Comparison of ENCODE assay signal across 8 cellular contexts in the genomic region with DNA sequence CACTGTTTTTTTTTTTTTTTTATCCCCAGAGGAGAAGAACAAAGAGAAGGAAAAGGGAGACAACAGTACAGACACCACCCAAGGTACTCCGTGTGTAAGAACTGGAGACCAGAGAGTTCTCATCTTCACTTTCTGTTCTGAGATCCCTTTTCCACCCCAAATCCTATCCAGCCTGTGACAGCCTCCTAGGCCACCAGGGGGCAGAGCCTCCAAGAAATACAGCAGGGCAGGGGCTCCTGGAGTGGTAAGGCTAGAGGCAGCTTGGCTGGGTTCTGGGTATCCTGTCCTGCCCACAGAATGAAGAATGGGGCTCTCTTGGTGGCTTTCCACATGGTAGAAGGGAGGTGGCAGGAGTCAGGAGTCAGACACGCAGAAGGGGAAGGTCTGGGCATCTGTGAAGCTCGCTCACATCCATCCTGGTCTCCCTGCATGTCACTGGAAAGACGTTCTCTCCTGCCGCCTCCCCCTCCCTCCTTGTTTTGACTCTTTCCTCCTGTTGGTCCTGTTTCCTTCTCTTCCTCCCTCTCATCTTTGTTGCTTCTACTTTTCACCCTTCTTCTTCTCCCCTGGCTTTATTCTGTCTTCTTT. TPM values are rescaled to one million over a fixed set of nuclear protein-coding genes. Genes with fewer than 3 reads are reported as not detected.
DNase-seq lines count a peak whose midpoint lies in the region; ATAC-seq and TF ChIP-seq lines count a peak whose summit lies in the region.

No MANE protein-coding gene starts in this region.

- no peaks in the 10 kb centered on the region for H3K9me3 Mint-ChIP-seq in Calu3 (ENCODE audit: low read depth, unreplicated experiment)
- no peaks in the 10 kb centered on the region for H3K9me3 Mint-ChIP-seq in activated naive CD4-positive, alpha-beta T cell treated with anti-CD3 and anti-CD28 coated beads for 36 hours

- BruUV-seq in Calu3 (replicated peaks; lab: Mats Ljungman, UMichigan), result no TSS peak

- intact Hi-C loops in Calu3 (cut with micrococcal nuclease; ENCODE audit: unreplicated experiment), result loop anchor here (2.0 kb wide), 1 partner anchor 497 kb away; no protein-coding TSS in a partner anchor
- intact Hi-C loops in activated naive CD4-positive, alpha-beta T cell treated with anti-CD3 and anti-CD28 coated beads for 36 hours (cut with micrococcal nuclease), result loop anchor here (1.0 to 2.0 kb wide), 3 partner anchors 46 to 497 kb away; no protein-coding TSS in a partner anchor
- intact Hi-C loops in left cardiac atrium (cut with DNase I), result no loop called here

- no peak overlapping the region for H3K27ac Mint-ChIP-seq in Calu3 (ENCODE audit: unreplicated experiment)
- H3K27ac Mint-ChIP-seq in activated naive CD4-positive, alpha-beta T cell treated with anti-CD3 and anti-CD28 coated beads for 36 hours, result no peak overlapping the region

- peak; percentile 49 to 60 for ATAC-seq in left cardiac atrium
- ATAC-seq in HG03469 (IDR thresholded peaks at IDR 0.05; ENCODE audit: unreplicated experiment), result no peak
- ATAC-seq in HG02981 (IDR thresholded peaks at IDR 0.05; ENCODE audit: unreplicated experiment), result no peak

- H3K27me3 Mint-ChIP-seq in Calu3 (ENCODE audit: unreplicated experiment), result no peaks in the 10 kb centered on the region
- H3K27me3 Mint-ChIP-seq in activated naive CD4-positive, alpha-beta T cell treated with anti-CD3 and anti-CD28 coated beads for 36 hours (ENCODE audit: low read depth), result no peaks in the 10 kb centered on the region

- DNase-seq in Calu3 (peak; percentile 68), HT-29 (ENCODE audit: low spot score) (peak; percentile 60), SK-N-DZ (ENCODE audit: low spot score) (peak; percentile 65), left cardiac atrium (no peak), smooth muscle cell of the brain vasculature (ENCODE audit: low read depth, low spot score) (peak; percentile 17)
- peak; percentile 74 for DNase-seq in activated naive CD4-positive, alpha-beta T cell treated with anti-CD3 and anti-CD28 coated beads for 36 hours

- CTCF ChIA-PET in Calu3 (lab: Charles Lee), result interaction anchor here (0.7 kb wide), 1 partner anchor 66 kb away, joined by 4 read pairs; no protein-coding TSS in a partner anchor
- CTCF ChIA-PET in activated naive CD4-positive, alpha-beta T cell treated with anti-CD3 and anti-CD28 coated beads for 36 hours (lab: Charles Lee), result interaction anchor here (0.6 to 2.8 kb wide), 13 partner anchors 9 to 976 kb away, joined by 3 to 11 read pairs (median 4); a partner anchor contains a TSS

- no peak overlapping the region for H3K4me3 Mint-ChIP-seq in Calu3 (ENCODE audit: low read depth, unreplicated experiment)
- no peak overlapping the region for H3K4me3 Mint-ChIP-seq in activated naive CD4-positive, alpha-beta T cell treated with anti-CD3 and anti-CD28 coated beads for 36 hours

- no peaks in the 10 kb centered on the region for H3K4me1 Mint-ChIP-seq in Calu3 (ENCODE audit: low read depth, unreplicated experiment)
- H3K4me1 Mint-ChIP-seq in activated naive CD4-positive, alpha-beta T cell treated with anti-CD3 and anti-CD28 coated beads for 36 hours (ENCODE audit: low read depth), result peaks cover 2% of the 10 kb centered on the region

- peak; percentile 66 for TF ChIP-seq CTCF in Calu3 (IDR thresholded peaks at IDR 0.05; ENCODE audit: unreplicated experiment)

- peaks cover 10% of the 10 kb centered on the region for H3K36me3 Mint-ChIP-seq in Calu3 (ENCODE audit: insufficient read depth, unreplicated experiment)
- no peaks in the 10 kb centered on the region for H3K36me3 Mint-ChIP-seq in activated naive CD4-positive, alpha-beta T cell treated with anti-CD3 and anti-CD28 coated beads for 36 hours (ENCODE audit: low read depth)

RNA-seq across cellular contexts. Expression of a gene that starts 12.0 kb away (rescaled TPM):
- total RNA-seq in Calu3 (2022), result 37.5 and 48.1 TPM in 2 replicates
- 15.3 and 16.9 TPM in 2 replicates for total RNA-seq in HT-29 (2014; rRNA removed; shearing (Covaris generic))
- polyA plus RNA-seq in SK-N-DZ (2014; cell fraction: cytosol; rRNA removed), result 17.8 and 32.5 TPM in 2 replicates
- 31.9 and 48.0 TPM in 2 replicates for polyA plus RNA-seq in SK-N-DZ (2014; cell fraction: nucleus; rRNA removed)
- 10 to 100 TPM; 18.3 to 21.8 TPM for total RNA-seq in activated naive CD4-positive, alpha-beta T cell treated with anti-CD3 and anti-CD28 coated beads for 36 hours
- total RNA-seq in left cardiac atrium, result 10 to 100 TPM; 14.7 to 17.0 TPM

RNA-seq across cellular contexts. Expression of a gene that starts 13.5 kb away (rescaled TPM):
- total RNA-seq in Calu3 (2022) (0.81 and 2.3 TPM in 2 replicates), left cardiac atrium (1 to 10 TPM in 1 of 2 donors, under 1 TPM in 1; 0.97 to 2.1 TPM)
- total RNA-seq in HT-29 (2014; rRNA removed; shearing (Covaris generic)), result 0.41 TPM in 1 of 2 replicates, not detected in the other
- not detected in 2 replicates for polyA plus RNA-seq in SK-N-DZ (2014; cell fraction: cytosol; rRNA removed)
- polyA plus RNA-seq in SK-N-DZ (2014; cell fraction: nucleus; rRNA removed), result 1.1 and 1.6 TPM in 2 replicates
- total RNA-seq in activated naive CD4-positive, alpha-beta T cell treated with anti-CD3 and anti-CD28 coated beads for 36 hours, result under 1 TPM in 1 of 2 experiments, not detected in 1; 0.57 TPM

RNA-seq across cellular contexts. Expression of a gene that starts 33.1 kb away (rescaled TPM):
- total RNA-seq in Calu3 (2022) (43.2 and 43.4 TPM in 2 replicates), left cardiac atrium (10 to 100 TPM; 23.0 to 29.8 TPM)
- total RNA-seq in HT-29 (2014; rRNA removed; shearing (Covaris generic)), result 38.9 and 39.1 TPM in 2 replicates
- 7.5 and 8.1 TPM in 2 replicates for polyA plus RNA-seq in SK-N-DZ (2014; cell fraction: cytosol; rRNA removed)
- polyA plus RNA-seq in SK-N-DZ (2014; cell fraction: nucleus; rRNA removed), result 8.9 and 12.6 TPM in 2 replicates
- 10 to 100 TPM; 10.3 to 11.5 TPM for total RNA-seq in activated naive CD4-positive, alpha-beta T cell treated with anti-CD3 and anti-CD28 coated beads for 36 hours

RNA-seq across cellular contexts. Expression of a gene that starts 47.3 kb away (rescaled TPM):
- 36.8 and 36.9 TPM in 2 replicates for total RNA-seq in Calu3 (2022)
- total RNA-seq in HT-29 (2014; rRNA removed; shearing (Covaris generic)), result 34.8 and 41.2 TPM in 2 replicates
- polyA plus RNA-seq in SK-N-DZ (2014; cell fraction: cytosol; rRNA removed), result 52.0 and 59.3 TPM in 2 replicates
- 64.2 and 65.4 TPM in 2 replicates for polyA plus RNA-seq in SK-N-DZ (2014; cell fraction: nucleus; rRNA removed)
- 10 to 100 TPM; 29.7 to 30.9 TPM for total RNA-seq in activated naive CD4-positive, alpha-beta T cell treated with anti-CD3 and anti-CD28 coated beads for 36 hours
- 10 to 100 TPM; 31.5 to 33.1 TPM for total RNA-seq in left cardiac atrium

RNA-seq across cellular contexts. Expression of a gene that starts 49.9 kb away (rescaled TPM):
- 7.6 and 7.9 TPM in 2 replicates for total RNA-seq in Calu3 (2022)
- 0.03 and 0.53 TPM in 2 replicates for total RNA-seq in HT-29 (2014; rRNA removed; shearing (Covaris generic))
- 1.5 and 3.6 TPM in 2 replicates for polyA plus RNA-seq in SK-N-DZ (2014; cell fraction: cytosol; rRNA removed)
- polyA plus RNA-seq in SK-N-DZ (2014; cell fraction: nucleus; rRNA removed), result 3.6 and 4.6 TPM in 2 replicates
- total RNA-seq in activated naive CD4-positive, alpha-beta T cell treated with anti-CD3 and anti-CD28 coated beads for 36 hours, result 1 to 10 TPM; 1.4 to 1.5 TPM
- 100 to 1,000 TPM; 331 to 488 TPM for total RNA-seq in left cardiac atrium

Comparison
In these comparisons a context has a peak if more than half of its experiments do, and no peak if none do; other contexts are left out.
1. ATAC-seq: peak in left cardiac atrium (2 of 2); none in HG03469 (single experiment) and HG02981 (single experiment).
2. intact Hi-C loops: an anchor here in Calu3 (2.0 kb wide) and activated naive CD4-positive, alpha-beta T cell treated with anti-CD3 and anti-CD28 coated beads for 36 hours (1.0 to 2.0 kb wide); none called in left cardiac atrium.